In the genomic region with DNA sequence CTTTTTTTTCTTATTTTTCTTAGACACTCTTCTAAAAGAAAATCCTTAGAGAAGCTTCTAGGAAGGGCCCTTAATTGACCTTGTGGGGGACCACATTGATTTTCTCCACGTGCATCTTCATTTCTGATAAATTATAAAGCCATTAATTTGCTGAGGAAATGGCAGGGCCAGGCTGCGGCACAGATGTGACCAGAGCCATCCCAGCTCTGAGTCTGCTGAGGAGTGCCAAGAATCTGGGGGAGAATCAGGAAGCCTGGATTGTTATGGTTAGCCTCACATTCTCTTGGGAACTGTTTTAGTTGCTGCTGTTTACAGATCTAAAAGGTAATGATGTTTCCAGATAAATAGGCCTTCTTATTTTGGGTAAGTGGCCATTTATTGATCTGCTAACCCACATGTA, we compare ENCODE assay signal across 18 cellular contexts. TPM values are rescaled to one million over a fixed set of nuclear protein-coding genes. Genes with fewer than 3 reads are reported as not detected.
DNase-seq lines count a peak whose midpoint lies in the region; ATAC-seq, FAIRE-seq and TF ChIP-seq lines count a peak whose summit lies in the region.
"Had no signal": no experiment of that assay in that cellular context is flagged by ENCODE, and none has a peak within 500 bp of the region (broad histone marks: within the 10 kb centered on the region; RNA-seq: fewer than 3 reads in every experiment).

No MANE protein-coding gene starts in this region.

- no peak for TF ChIP-seq CTCF in endothelial cell of umbilical vein (IDR thresholded peaks at IDR 0.05; ENCODE audit: extremely low read depth in 1 of 2, insufficient read depth in 1 of 2, low read depth in 1 of 2, low read length in 2 of 2)
- no peak for TF ChIP-seq CTCF in suprapubic skin (IDR thresholded peaks at IDR 0.05)

- H3K36me3 Mint-ChIP-seq in activated T-cell treated with anti-CD3 and anti-CD28 coated beads, Interleukin-2, amount 50 U/mL, for 72 hours (ENCODE audit: insufficient read depth in 2 of 2), result no peaks in the 10 kb centered on the region

- intact Hi-C loops in endothelial cell of umbilical vein (cut with micrococcal nuclease), result no loop called here

- peaks cover 2 to 3% of the 10 kb centered on the region in 2 donors for H3K9me3 Mint-ChIP-seq in activated T-cell treated with anti-CD3 and anti-CD28 coated beads, Interleukin-2, amount 50 U/mL, for 72 hours
- H3K9me3 Mint-ChIP-seq: activated CD4-positive, alpha-beta T cell treated with anti-CD3 and anti-CD28 coated beads, Interleukin-2, amount 10 ng/mL, durations not matched to agents 7 days and 5 days; activated naive CD8-positive, alpha-beta T cell treated with anti-CD3 and anti-CD28 coated beads, Interleukin-2, amount 50 U/mL, for 24 hours had no signal

- H3K27ac ChIP-seq in endothelial cell of umbilical vein (ENCODE audit: insufficient read depth, low read depth, low read length), result no peak overlapping the region
- no peak overlapping the region for H3K27ac ChIP-seq in suprapubic skin
- H3K27ac ChIP-seq: upper lobe of right lung had no signal

- FAIRE-seq in endothelial cell of umbilical vein (lab: Jason Lieb, UNC), result no peak
- FAIRE-seq: bronchial epithelial cell, HTR-8/SVneo had no signal

- H4K20me1 ChIP-seq in endothelial cell of umbilical vein (replicated peaks; ENCODE audit: control insufficient read depth, extremely low read depth, insufficient read depth, low read length), result no peaks in the 10 kb centered on the region

- no peak overlapping the region for H3K27ac Mint-ChIP-seq in activated T-cell treated with anti-CD3 and anti-CD28 coated beads, Interleukin-2, amount 50 U/mL, for 72 hours
- H3K27ac Mint-ChIP-seq: activated CD4-positive, alpha-beta T cell treated with anti-CD3 and anti-CD28 coated beads, Interleukin-2, amount 10 ng/mL, durations not matched to agents 7 days and 5 days; activated naive CD8-positive, alpha-beta T cell treated with anti-CD3 and anti-CD28 coated beads, Interleukin-2, amount 50 U/mL, for 24 hours had no signal

- no peaks in the 10 kb centered on the region for H3K9me3 ChIP-seq in endothelial cell of umbilical vein (replicated peaks; ENCODE audit: control insufficient read depth, insufficient read depth, low read length)
- H3K9me3 ChIP-seq in suprapubic skin, result no peaks in the 10 kb centered on the region
- H3K9me3 ChIP-seq: upper lobe of right lung had no signal

- 45% methylated on average over 2 of the region's 2 CpGs for WGBS in suprapubic skin

- no peaks in the 10 kb centered on the region for H3K27me3 ChIP-seq in endothelial cell of umbilical vein (ENCODE audit: control insufficient read depth in 2 of 2, insufficient read depth in 2 of 2, low read length in 2 of 2)
- H3K27me3 ChIP-seq in suprapubic skin, result no peaks in the 10 kb centered on the region
- H3K27me3 ChIP-seq: upper lobe of right lung had no signal

- H3K4me3 Mint-ChIP-seq in activated T-cell treated with anti-CD3 and anti-CD28 coated beads, Interleukin-2, amount 50 U/mL, for 72 hours, result no peak overlapping the region
- H3K4me3 Mint-ChIP-seq: activated CD4-positive, alpha-beta T cell treated with anti-CD3 and anti-CD28 coated beads, Interleukin-2, amount 10 ng/mL, durations not matched to agents 7 days and 5 days; activated naive CD8-positive, alpha-beta T cell treated with anti-CD3 and anti-CD28 coated beads, Interleukin-2, amount 50 U/mL, for 24 hours had no signal

- ATAC-seq in GM18868 (IDR thresholded peaks at IDR 0.05; ENCODE audit: unreplicated experiment), result no peak
- ATAC-seq in activated T-cell treated with anti-CD3 and anti-CD28 coated beads, Interleukin-2, amount 50 U/mL, for 72 hours (replicated peaks in 1 of 2), result no peak
- ATAC-seq: activated naive CD8-positive, alpha-beta T cell treated with anti-CD3 and anti-CD28 coated beads, Interleukin-2, amount 50 U/mL, for 24 hours; upper lobe of right lung had no signal

- H3K27me3 Mint-ChIP-seq in activated T-cell treated with anti-CD3 and anti-CD28 coated beads, Interleukin-2, amount 50 U/mL, for 72 hours (ENCODE audit: low read depth), result no peaks in the 10 kb centered on the region

- TF ChIP-seq EP300 in suprapubic skin (IDR thresholded peaks at IDR 0.05), result no peak

- H3K9me1 ChIP-seq in endothelial cell of umbilical vein (replicated peaks; ENCODE audit: control insufficient read depth, extremely low read depth, insufficient read depth, low read length), result no peaks in the 10 kb centered on the region

- H3K36me3 ChIP-seq in endothelial cell of umbilical vein (ENCODE audit: control insufficient read depth in 2 of 2, extremely low read depth in 1 of 2, insufficient read depth in 2 of 2, low read length in 2 of 2) (no peaks in the 10 kb centered on the region), suprapubic skin (no peaks in the 10 kb centered on the region)
- H3K36me3 ChIP-seq: upper lobe of right lung had no signal

- H3K4me1 ChIP-seq in endothelial cell of umbilical vein (ENCODE audit: control insufficient read depth, extremely low read depth, insufficient read depth, low read length) (peaks cover 11% of the 10 kb centered on the region), suprapubic skin (no peaks in the 10 kb centered on the region)
- H3K4me1 ChIP-seq: upper lobe of right lung had no signal

- no peaks in the 10 kb centered on the region for H3K4me1 Mint-ChIP-seq in activated T-cell treated with anti-CD3 and anti-CD28 coated beads, Interleukin-2, amount 50 U/mL, for 72 hours (ENCODE audit: low read depth)
- H3K4me1 Mint-ChIP-seq: activated CD4-positive, alpha-beta T cell treated with anti-CD3 and anti-CD28 coated beads, Interleukin-2, amount 10 ng/mL, durations not matched to agents 7 days and 5 days; activated naive CD8-positive, alpha-beta T cell treated with anti-CD3 and anti-CD28 coated beads, Interleukin-2, amount 50 U/mL, for 24 hours had no signal

- no peak overlapping the region for H3K9ac ChIP-seq in endothelial cell of umbilical vein (replicated peaks; ENCODE audit: extremely low read depth, insufficient read depth, low read length)

- dilution Hi-C loops in endothelial cell of umbilical vein (cut with MboI; ENCODE audit: extremely low pct_ligation_motif_present, low sequenced_read_pairs), result no loop called here

- POLR2A ChIA-PET in endothelial cell of umbilical vein (lab: Charles Lee), result no interaction called here

- no TSS peak for BruUV-seq in endothelial cell of umbilical vein (replicated peaks; lab: Mats Ljungman, UMichigan)

- TF ChIP-seq POLR2A in endothelial cell of umbilical vein (IDR thresholded peaks at IDR 0.05; ENCODE audit: low read depth, low read length), result no peak
- no peak for TF ChIP-seq POLR2A in suprapubic skin (IDR thresholded peaks at IDR 0.05)

- DNase-seq in NCI-H1092 (lab: John Stamatoyannopoulos, UW) (peak; percentile 26), NCI-H524 (lab: John Stamatoyannopoulos, UW) (peak; percentile 69 to 77), endothelial cell of umbilical vein (ENCODE audit: low read depth, low spot score) (peak; percentile 77), myocyte (ENCODE audit: low read depth) (peak; percentile 54), suprapubic skin (ENCODE audit: low spot score in 2 of 2) (no peak), NCI-H146 (lab: John Stamatoyannopoulos, UW) (no peak)
- DNase-seq in activated T-cell treated with anti-CD3 and anti-CD28 coated beads, Interleukin-2, amount 50 U/mL, for 72 hours, result no peak
- DNase-seq: activated CD4-positive, alpha-beta T cell treated with anti-CD3 and anti-CD28 coated beads, Interleukin-2, amount 10 ng/mL, durations not matched to agents 7 days and 5 days; activated naive CD8-positive, alpha-beta T cell treated with anti-CD3 and anti-CD28 coated beads, Interleukin-2, amount 50 U/mL, for 24 hours; GOT3; Karpas-422; SHP77; stimulated activated naive CD4-positive, alpha-beta T cell; upper lobe of right lung had no signal

- H3K4me3 ChIP-seq in endothelial cell of umbilical vein (replicated peaks in 1 of 3; ENCODE audit: insufficient read depth in 1 of 3, low read depth in 1 of 3, low read length in 3 of 3) (no peak overlapping the region), suprapubic skin (no peak overlapping the region)
- H3K4me3 ChIP-seq: upper lobe of right lung had no signal

- CTCF ChIA-PET in endothelial cell of umbilical vein (lab: Charles Lee), result interaction anchor here (1.2 to 2.9 kb wide), 3 partner anchors 16 to 440 kb away, joined by 3 to 20 read pairs (median 7); a partner anchor contains a TSS

- H2AFZ ChIP-seq in endothelial cell of umbilical vein (ENCODE audit: low read depth, low read length), result no peak overlapping the region

- no peaks in the 10 kb centered on the region for H3K79me2 ChIP-seq in endothelial cell of umbilical vein (ENCODE audit: control insufficient read depth, insufficient read depth, low read length)

- no peak overlapping the region for H3K4me2 ChIP-seq in endothelial cell of umbilical vein (ENCODE audit: insufficient read depth, low read length)

TF ChIP-seq in endothelial cell of umbilical vein, 7 proteins besides CTCF, POLR2A, EP300 and RAD21:
- TF ChIP-seq POLR2AphosphoS5 (IDR thresholded peaks at IDR 0.05; ENCODE audit: insufficient read depth, low read depth, low read length) (no peak), FOS (IDR thresholded peaks at IDR 0.05; ENCODE audit: borderline replicate concordance, insufficient read depth, low read length) (no peak), MYC (IDR thresholded peaks at IDR 0.05; ENCODE audit: low read depth, low read length) (no peak), EZH2 (IDR thresholded peaks at IDR 0.05; ENCODE audit: borderline replicate concordance, low read depth, low read length, severe bottlenecking) (no peak), JUN (IDR thresholded peaks at IDR 0.05; ENCODE audit: borderline replicate concordance, insufficient read depth, insufficient read length, low read depth) (no peak), GATA2 (IDR thresholded peaks at IDR 0.05; ENCODE audit: insufficient read depth, insufficient read length, low read depth, low read length) (no peak)
- TF ChIP-seq, protein P1, sequence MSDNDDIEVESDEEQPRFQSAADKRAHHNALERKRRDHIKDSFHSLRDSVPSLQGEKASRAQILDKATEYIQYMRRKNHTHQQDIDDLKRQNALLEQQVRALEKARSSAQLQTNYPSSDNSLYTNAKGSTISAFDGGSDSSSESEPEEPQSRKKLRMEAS (IDR thresholded peaks at IDR 0.05; ENCODE audit: insufficient read depth, insufficient read length), result no peak

RNA-seq across cellular contexts. Expression of a gene that starts 16.2 kb away (rescaled TPM):
- 3.3 and 4.0 TPM in 2 replicates for total RNA-seq in endothelial cell of umbilical vein
- 1.5 and 2.2 TPM in 2 replicates for polyA plus RNA-seq in endothelial cell of umbilical vein
- polyA plus RNA-seq in endothelial cell of umbilical vein (2011; cell fraction: cytosol; rRNA removed), result 0.42 and 0.46 TPM in 2 replicates
- 3.0 and 3.4 TPM in 2 replicates for polyA plus RNA-seq in endothelial cell of umbilical vein (2011; cell fraction: nucleus; rRNA removed)
- 1.0 and 1.2 TPM in 2 replicates for polyA plus RNA-seq in endothelial cell of umbilical vein (2012)
- polyA minus RNA-seq in endothelial cell of umbilical vein, result 4.3 and 14.9 TPM in 2 replicates
- polyA minus RNA-seq in endothelial cell of umbilical vein (2011; cell fraction: cytosol; rRNA and poly(A)+ RNA removed), result not detected
- polyA minus RNA-seq in endothelial cell of umbilical vein (2011; cell fraction: nucleus; rRNA and poly(A)+ RNA removed), result 9.2 and 11.3 TPM in 2 replicates
- total RNA-seq in myocyte, result 6.7 and 8.5 TPM in 2 replicates
- polyA plus RNA-seq in myocyte (2012), result 1.0 TPM
- under 1 TPM in 1 of 2 donors, not detected in 1; 0.21 TPM for total RNA-seq in activated T-cell treated with anti-CD3 and anti-CD28 coated beads, Interleukin-2, amount 50 U/mL, for 72 hours
- total RNA-seq in suprapubic skin, result 1 to 10 TPM in 3 of 4 donors, under 1 TPM in 1; 0.68 to 1.9 (median 1.3) TPM
- total RNA-seq: T-helper 1 cell treated with Interleukin-12 subunit alpha and Interleukin-12 subunit beta and Interleukin-4 antibody, amounts not matched to agents 30 ng/mL and 1 ng/mL, for 36 hours had no signal

Comparison
In these comparisons a context has a peak if more than half of its experiments do, and no peak if none do; other contexts are left out.
1. DNase-seq: peak in NCI-H1092 (single experiment), NCI-H524 (2 of 2), endothelial cell of umbilical vein (single experiment) and myocyte (single experiment); none in activated T-cell treated with anti-CD3 and anti-CD28 coated beads, Interleukin-2, amount 50 U/mL, for 72 hours (0 of 2), suprapubic skin (0 of 2) and NCI-H146 (single experiment).